ENCODE assay signal across 30 cellular contexts in the genomic region with DNA sequence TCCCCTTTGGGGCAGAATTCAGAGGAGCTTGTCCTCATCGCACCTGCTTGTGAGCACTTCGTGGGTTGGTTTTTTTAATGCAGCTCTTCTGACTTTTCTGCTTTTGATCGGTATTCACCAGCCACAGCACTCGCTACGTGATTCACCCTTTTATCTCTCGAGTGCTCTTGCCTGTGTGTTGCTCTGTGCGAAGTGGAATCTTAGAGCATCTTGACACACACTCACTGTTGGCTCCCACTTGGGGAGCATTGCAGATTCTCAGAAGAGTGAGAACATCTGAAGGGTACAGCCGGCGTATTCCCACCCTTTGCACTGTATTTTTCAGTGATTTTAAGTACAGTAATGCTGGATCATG. TPM values are rescaled to one million over a fixed set of nuclear protein-coding genes. Genes with fewer than 3 reads are reported as not detected.
DNase-seq lines count a peak whose midpoint lies in the region; ATAC-seq and TF ChIP-seq lines count a peak whose summit lies in the region.
"Had no signal": no experiment of that assay in that cellular context is flagged by ENCODE, and none has a peak within 500 bp of the region (broad histone marks: within the 10 kb centered on the region; RNA-seq: fewer than 3 reads in every experiment).

No MANE protein-coding gene starts in this region.

- DNase-seq in activated T-cell treated with anti-CD3 and anti-CD28 coated beads, Interleukin-2, amount 50 U/mL, for 1 hour: peak; percentile 11
- DNase-seq in activated T-cell treated with anti-CD3 and anti-CD28 coated beads, Interleukin-2, amount 50 U/mL, for 48 hours: no peak
- DNase-seq in activated CD8-positive, alpha-beta T cell treated with anti-CD3 and anti-CD28 coated beads for 36 hours: no peak
- DNase-seq in myocyte (ENCODE audit: low read depth) (peak; percentile 3), spleen (peak; percentile 10), NCI-H1048 (lab: John Stamatoyannopoulos, UW) (no peak), NCI-H226 (no peak)
- no peak for DNase-seq in naive thymus-derived CD4-positive, alpha-beta T cell
- DNase-seq: activated CD4-positive, alpha-beta T cell treated with anti-CD3 and anti-CD28 coated beads, Interleukin-2, amount 50 U/mL, for 1 hour; activated CD8-positive, alpha-beta memory T cell treated with anti-CD3 and anti-CD28 coated beads, Interleukin-2, amount 50 U/mL, for 48 hours; activated effector memory CD4-positive, alpha-beta T cell treated with Interleukin-2 at 50 U/mL for 16 hours; cortex of kidney; endodermal cell; esophagus squamous epithelium; NCI-H1092 treated with DMSO at 0.1 percent for 48 hours; NCI-H2081; NCI-H510A treated with DMSO at 0.1 percent for 48 hours; SJCRH30; stimulated activated CD4-positive, alpha-beta T cell treated with anti-CD3 and anti-CD28 coated beads, Interleukin-4, amount 100 ng/mL, for 24 hours had no signal

- no peak overlapping the region for H3K4me3 ChIP-seq in spleen
- no peak overlapping the region for H3K4me3 ChIP-seq in naive thymus-derived CD4-positive, alpha-beta T cell (ENCODE audit: low read length)
- H3K4me3 ChIP-seq: A549, adrenal gland, esophagus squamous epithelium, prostate gland, SJCRH30, upper lobe of right lung had no signal

- H3K27ac Mint-ChIP-seq in activated CD8-positive, alpha-beta T cell treated with anti-CD3 and anti-CD28 coated beads for 36 hours: no peak overlapping the region
- H3K27ac Mint-ChIP-seq in naive thymus-derived CD4-positive, alpha-beta T cell: peak overlapping the region in 2 of 9 donors; percentile 66 to 87
- H3K27ac Mint-ChIP-seq: endodermal cell; stimulated activated naive CD8-positive, alpha-beta T cell treated with anti-CD3 and anti-CD28 coated beads, Interleukin-15, Interleukin-2, amounts not matched to agents 100 ng/mL and 50 ng/mL, for 24 hours had no signal

- intact Hi-C loops in activated CD8-positive, alpha-beta T cell treated with anti-CD3 and anti-CD28 coated beads for 36 hours (cut with micrococcal nuclease): no loop called here
- intact Hi-C loops in spleen (cut with DNase I; ENCODE audit: low total_unique reads): no loop called here
- intact Hi-C loops in naive thymus-derived CD4-positive, alpha-beta T cell (cut with micrococcal nuclease): no loop called here

- CTCF ChIA-PET in activated CD8-positive, alpha-beta T cell treated with anti-CD3 and anti-CD28 coated beads for 36 hours (lab: Charles Lee): interaction anchor here (0.6 kb wide), 1 partner anchor 252 kb away, joined by 3 read pairs; no protein-coding TSS in a partner anchor
- CTCF ChIA-PET in naive thymus-derived CD4-positive, alpha-beta T cell (lab: Charles Lee): no interaction called here

- ATAC-seq in activated CD8-positive, alpha-beta T cell treated with anti-CD3 and anti-CD28 coated beads for 36 hours: peak; percentile 51
- no peak for ATAC-seq in naive thymus-derived CD4-positive, alpha-beta T cell
- ATAC-seq: A549, Panc1, upper lobe of right lung had no signal

- no peaks in the 10 kb centered on the region for H3K27me3 Mint-ChIP-seq in activated CD8-positive, alpha-beta T cell treated with anti-CD3 and anti-CD28 coated beads for 36 hours
- peaks cover 0 to 9% (median 0%) of the 10 kb centered on the region in 5 donors for H3K27me3 Mint-ChIP-seq in naive thymus-derived CD4-positive, alpha-beta T cell
- H3K27me3 Mint-ChIP-seq: stimulated activated naive CD8-positive, alpha-beta T cell treated with anti-CD3 and anti-CD28 coated beads, Interleukin-15, Interleukin-2, amounts not matched to agents 100 ng/mL and 50 ng/mL, for 24 hours had no signal

- peaks cover 0 to 30% (median 0%) of the 10 kb centered on the region in 7 donors for H3K27me3 ChIP-seq in spleen (replicated peaks in 1 of 7)
- no peaks in the 10 kb centered on the region for H3K27me3 ChIP-seq in naive thymus-derived CD4-positive, alpha-beta T cell (ENCODE audit: control insufficient read depth in 2 of 2, insufficient read depth in 2 of 2, low read length in 2 of 2)
- H3K27me3 ChIP-seq: adrenal gland, esophagus squamous epithelium, upper lobe of right lung had no signal

- H3K4me1 ChIP-seq in spleen: peaks cover 0 to 9% (median 0%) of the 10 kb centered on the region in 6 donors
- H3K4me1 ChIP-seq in naive thymus-derived CD4-positive, alpha-beta T cell (ENCODE audit: control insufficient read depth in 2 of 2, insufficient read depth in 2 of 2, low read length in 2 of 2): no peaks in the 10 kb centered on the region
- H3K4me1 ChIP-seq: A549, prostate gland, upper lobe of right lung had no signal

- H3K36me3 ChIP-seq in spleen: no peaks in the 10 kb centered on the region
- no peaks in the 10 kb centered on the region for H3K36me3 ChIP-seq in naive thymus-derived CD4-positive, alpha-beta T cell (ENCODE audit: control insufficient read depth in 2 of 3, insufficient read depth in 3 of 3, low read length in 3 of 3)
- H3K36me3 ChIP-seq: adrenal gland, esophagus squamous epithelium, prostate gland, SJCRH30, upper lobe of right lung had no signal

- H3K4me1 Mint-ChIP-seq in activated CD8-positive, alpha-beta T cell treated with anti-CD3 and anti-CD28 coated beads for 36 hours (ENCODE audit: low read depth): peaks cover 2% of the 10 kb centered on the region
- H3K4me1 Mint-ChIP-seq in naive thymus-derived CD4-positive, alpha-beta T cell: peaks cover 0 to 10% (median 5%) of the 10 kb centered on the region in 7 donors
- H3K4me1 Mint-ChIP-seq: endodermal cell had no signal

- no peaks in the 10 kb centered on the region for H3K9me3 ChIP-seq in spleen
- H3K9me3 ChIP-seq in naive thymus-derived CD4-positive, alpha-beta T cell (ENCODE audit: control insufficient read depth in 2 of 3, low read length in 3 of 3): no peaks in the 10 kb centered on the region
- H3K9me3 ChIP-seq: A549, adrenal gland, esophagus squamous epithelium, prostate gland, SJCRH30, upper lobe of right lung had no signal

- no peak for TF ChIP-seq CTCF in activated CD8-positive, alpha-beta T cell treated with anti-CD3 and anti-CD28 coated beads for 36 hours (IDR thresholded peaks at IDR 0.05)
- no peak for TF ChIP-seq CTCF in spleen (IDR thresholded peaks at IDR 0.05 in 8 of 11, conservative IDR thresholded peaks at IDR 0.05 in 3 of 11)

- H3K36me3 Mint-ChIP-seq in activated CD8-positive, alpha-beta T cell treated with anti-CD3 and anti-CD28 coated beads for 36 hours (ENCODE audit: low read depth): no peaks in the 10 kb centered on the region
- peaks cover 0 to 6% (median 0%) of the 10 kb centered on the region in 5 donors for H3K36me3 Mint-ChIP-seq in naive thymus-derived CD4-positive, alpha-beta T cell

- WGBS in spleen, 5 donors: 70 to 86% (median 76%) methylated on average over 9 of the region's 9 CpGs

- TF ChIP-seq POLR2A in spleen (IDR thresholded peaks at IDR 0.05): no peak

- H3K4me3 Mint-ChIP-seq in activated CD8-positive, alpha-beta T cell treated with anti-CD3 and anti-CD28 coated beads for 36 hours: no peak overlapping the region
- peak overlapping the region in 2 of 10 donors; percentile 22 to 26 for H3K4me3 Mint-ChIP-seq in naive thymus-derived CD4-positive, alpha-beta T cell
- H3K4me3 Mint-ChIP-seq: endodermal cell; stimulated activated naive CD8-positive, alpha-beta T cell treated with anti-CD3 and anti-CD28 coated beads, Interleukin-15, Interleukin-2, amounts not matched to agents 100 ng/mL and 50 ng/mL, for 24 hours had no signal

- H3K9me3 Mint-ChIP-seq in activated CD8-positive, alpha-beta T cell treated with anti-CD3 and anti-CD28 coated beads for 36 hours: no peaks in the 10 kb centered on the region
- peaks cover 0 to 2% (median 0%) of the 10 kb centered on the region in 11 donors for H3K9me3 Mint-ChIP-seq in naive thymus-derived CD4-positive, alpha-beta T cell
- H3K9me3 Mint-ChIP-seq: endodermal cell; stimulated activated naive CD8-positive, alpha-beta T cell treated with anti-CD3 and anti-CD28 coated beads, Interleukin-15, Interleukin-2, amounts not matched to agents 100 ng/mL and 50 ng/mL, for 24 hours had no signal

- POLR2A ChIA-PET in activated CD8-positive, alpha-beta T cell treated with anti-CD3 and anti-CD28 coated beads for 36 hours (lab: Charles Lee): interaction anchor here (0.7 kb wide), 1 partner anchor 114 kb away, joined by 3 read pairs; no protein-coding TSS in a partner anchor
- POLR2A ChIA-PET in naive thymus-derived CD4-positive, alpha-beta T cell (lab: Charles Lee): no interaction called here

- H3K27ac ChIP-seq in spleen: no peak overlapping the region
- H3K27ac ChIP-seq in naive thymus-derived CD4-positive, alpha-beta T cell (ENCODE audit: low read depth, low read length): no peak overlapping the region
- H3K27ac ChIP-seq: A549, HL-60, prostate gland, SJCRH30, upper lobe of right lung had no signal

RNA-seq across cellular contexts. Expression of gene TNNT3, which starts 10.9 kb away (rescaled TPM):
- 1 to 10 TPM; 4.9 to 5.4 TPM for total RNA-seq in activated CD8-positive, alpha-beta T cell treated with anti-CD3 and anti-CD28 coated beads for 36 hours
- total RNA-seq in myocyte (1,570 and 2,000 TPM in 2 replicates), spleen (1 to 10 TPM in 5 of 7 donors, under 1 TPM in 1, not detected in 1; 0.97 to 4.9 (median 1.9) TPM)
- 496 TPM for polyA plus RNA-seq in myocyte (2012)
- polyA plus RNA-seq in spleen: 1 to 10 TPM in 2 of 3 donors, under 1 TPM in 1; 0.64 to 4.4 (median 3.5) TPM
- total RNA-seq in naive thymus-derived CD4-positive, alpha-beta T cell: 10 to 100 TPM in 4 of 5 experiments, 1 to 10 TPM in 1; 9.8 to 37.1 (median 19.7) TPM
- polyA plus RNA-seq in naive thymus-derived CD4-positive, alpha-beta T cell: under 1 TPM in 1 of 2 donors, not detected in 1; 0.31 TPM
- total RNA-seq: bronchial epithelial cell, endodermal cell, glomerular endothelial cell had no signal
- polyA plus RNA-seq: A549, BJ, neural cell had no signal

RNA-seq across cellular contexts. Expression of gene MRPL23, which starts 16.7 kb away (rescaled TPM):
- 100 to 1,000 TPM; 134 to 145 TPM for total RNA-seq in activated CD8-positive, alpha-beta T cell treated with anti-CD3 and anti-CD28 coated beads for 36 hours
- total RNA-seq in myocyte: 95.2 and 101 TPM in 2 replicates
- polyA plus RNA-seq in myocyte (2012): 76.2 TPM
- total RNA-seq in spleen: 10 to 100 TPM; 32.5 to 75.2 (median 44.5) TPM
- 100 to 1,000 TPM in 2 of 3 donors, 10 to 100 TPM in 1; 58.7 to 160 (median 122) TPM for polyA plus RNA-seq in spleen
- total RNA-seq in naive thymus-derived CD4-positive, alpha-beta T cell: 10 to 100 TPM; 43.8 to 54.8 (median 50.4) TPM
- 10 to 100 TPM; 11.3 to 17.0 TPM for polyA plus RNA-seq in naive thymus-derived CD4-positive, alpha-beta T cell

RNA-seq across cellular contexts. Expression of gene PRR33, which starts 38.7 kb away (rescaled TPM):
- total RNA-seq in activated CD8-positive, alpha-beta T cell treated with anti-CD3 and anti-CD28 coated beads for 36 hours: under 1 TPM; 0.16 to 0.20 TPM
- total RNA-seq in myocyte (1.4 and 3.9 TPM in 2 replicates), spleen (not detected)
- polyA plus RNA-seq in myocyte (2012): 5.2 TPM
- polyA plus RNA-seq in spleen: under 1 TPM; 0.03 to 0.64 (median 0.20) TPM
- total RNA-seq in naive thymus-derived CD4-positive, alpha-beta T cell: under 1 TPM in 2 of 5 experiments, not detected in 3; 0.07 to 0.10 TPM
- polyA plus RNA-seq in naive thymus-derived CD4-positive, alpha-beta T cell: under 1 TPM in 1 of 2 donors, not detected in 1; 0.17 TPM
- total RNA-seq: bronchial epithelial cell, endodermal cell, esophagus squamous epithelium, glomerular endothelial cell, upper lobe of right lung had no signal
- polyA plus RNA-seq: A549, BJ, neural cell had no signal

Comparison
In these comparisons a context has a peak if more than half of its experiments do, and no peak if none do; other contexts are left out.
1. DNase-seq: peak in activated T-cell treated with anti-CD3 and anti-CD28 coated beads, Interleukin-2, amount 50 U/mL, for 1 hour (single experiment), myocyte (single experiment) and spleen (single experiment); none in activated T-cell treated with anti-CD3 and anti-CD28 coated beads, Interleukin-2, amount 50 U/mL, for 48 hours (0 of 2), activated CD8-positive, alpha-beta T cell treated with anti-CD3 and anti-CD28 coated beads for 36 hours (single experiment), NCI-H1048 (single experiment), NCI-H226 (single experiment) and naive thymus-derived CD4-positive, alpha-beta T cell (0 of 9).
2. RNA of gene TNNT3, which starts 10.9 kb away (total RNA-seq): 1,570 to 2,000 TPM in myocyte; 9.8 to 37.1 TPM in naive thymus-derived CD4-positive, alpha-beta T cell, 4.9 to 5.4 TPM in activated CD8-positive, alpha-beta T cell treated with anti-CD3 and anti-CD28 coated beads for 36 hours and 0.97 to 4.9 TPM in spleen; every median in the first group is over 10 times any median in the second.